In genomic region chr2:23545391-23545790, GRCh38 we compare ENCODE assay signal across 12 cellular contexts.
A peak's percentile ranks its signal among the peaks of the same experiment; 100 is the strongest.
DNase-seq lines count a peak whose midpoint lies in the region; TF ChIP-seq lines count a peak whose summit lies in the region.
"Had no signal": no experiment of that assay in that cellular context is flagged by ENCODE, and none has a peak within 500 bp of the region (broad histone marks: within the 10 kb centered on the region; RNA-seq: fewer than 3 reads in every experiment).

No MANE protein-coding gene starts in this region.

- H3K4me1 ChIP-seq in tibial nerve, result peaks cover 5 to 94% (median 49%) of the 10 kb centered on the region in 4 donors

- peak; percentile 58 for DNase-seq in SKM-1 treated with dmso at 0.1 percent for 144 hours (lab: John Stamatoyannopoulos, UW; ENCODE audit: unreplicated experiment)
- DNase-seq in SKM-1 (lab: John Stamatoyannopoulos, UW; ENCODE audit: unreplicated experiment), result no peak
- peak; percentile 60 for DNase-seq in NCI-H1694 (lab: John Stamatoyannopoulos, UW)
- DNase-seq in dermis blood vessel endothelial cell, result peak; percentile 63
- no peak for DNase-seq in tibial nerve (ENCODE audit: low spot score in 2 of 2)
- no peak for DNase-seq in stimulated activated CD4-positive, alpha-beta T cell treated with anti-CD3 and anti-CD28 coated beads, Interleukin-4, amount 100 ng/mL, for 4 hours
- no peak for DNase-seq in OCI-M2 (lab: John Stamatoyannopoulos, UW; ENCODE audit: unreplicated experiment)
- no peak for DNase-seq in SIG-M5 treated with dmso at 0.1 percent for 504 hours (lab: John Stamatoyannopoulos, UW; ENCODE audit: unreplicated experiment)
- DNase-seq: CD4-positive, alpha-beta memory T cell; left ventricle myocardium superior; MM.1S had no signal

- H3K36me3 ChIP-seq in tibial nerve, result no peaks in the 10 kb centered on the region

- H3K27ac ChIP-seq in tibial nerve, result peak overlapping the region; percentile 32 to 93 (median 50)
- H3K27ac ChIP-seq: SK-N-MC had no signal

- no peaks in the 10 kb centered on the region for H3K9me3 ChIP-seq in tibial nerve

- no peak for TF ChIP-seq CTCF in tibial nerve (IDR thresholded peaks at IDR 0.05)

- no peak for TF ChIP-seq POLR2A in tibial nerve (IDR thresholded peaks at IDR 0.05)

- no peaks in the 10 kb centered on the region for H3K27me3 ChIP-seq in tibial nerve

- no peak overlapping the region for H3K4me3 ChIP-seq in tibial nerve
- H3K4me3 ChIP-seq: SK-N-MC had no signal

- 41 to 43% methylated on average over 11 of the region's 11 CpGs for WGBS in tibial nerve, 2 donors

- TF ChIP-seq EP300 in tibial nerve (IDR thresholded peaks at IDR 0.05), result no peak

Comparison
In these comparisons a context has a peak if more than half of its experiments do, and no peak if none do; other contexts are left out.
1. DNase-seq: peak in SKM-1 treated with dmso at 0.1 percent for 144 hours (single experiment), NCI-H1694 (single experiment) and dermis blood vessel endothelial cell (single experiment); none in SKM-1 (single experiment), tibial nerve (0 of 2), stimulated activated CD4-positive, alpha-beta T cell treated with anti-CD3 and anti-CD28 coated beads, Interleukin-4, amount 100 ng/mL, for 4 hours (0 of 2), OCI-M2 (single experiment) and SIG-M5 treated with dmso at 0.1 percent for 504 hours (single experiment).